22 cellular contexts compared by ENCODE assay signal in genomic region chr18:62702259-62702658, GRCh38. TPM values are rescaled to one million over a fixed set of nuclear protein-coding genes. Genes with fewer than 3 reads are reported as not detected.
DNase-seq lines count a peak whose midpoint lies in the region; ATAC-seq, FAIRE-seq and TF ChIP-seq lines count a peak whose summit lies in the region.
"Had no signal": no experiment of that assay in that cellular context is flagged by ENCODE, and none has a peak within 500 bp of the region (broad histone marks: within the 10 kb centered on the region; RNA-seq: fewer than 3 reads in every experiment).

No MANE protein-coding gene starts in this region.

- no peak for DNase-seq in HepG2 (ENCODE audit: low spot score)
- DNase-seq in right lobe of liver, result no peak
- peak; percentile 48 for DNase-seq in NB4 (ENCODE audit: low read depth)
- DNase-seq in bronchial epithelial cell (ENCODE audit: low read depth), result no peak
- DNase-seq: activated B cell treated with CpG ODN at 0.5 μM for 24 hours; activated CD4-positive, alpha-beta memory T cell treated with anti-CD3 and anti-CD28 coated beads for 36 hours; activated naive CD4-positive, alpha-beta T cell treated with Interleukin-2 at 50 U/mL for 16 hours; amniotic stem cell; C1 segment of cervical spinal cord; cortex of kidney; left ventricle myocardium superior; NCI-H1436; NCI-H526 treated with DMSO at 0.1 percent for 48 hours; nucleus accumbens; Right ventricle myocardium superior had no signal

- H3K4me3 ChIP-seq in HepG2 (replicated peaks in 1 of 3; ENCODE audit: insufficient read depth in 1 of 3, low read depth in 2 of 3, low read length in 3 of 3) (peak overlapping the region in 2 of 3 experiments; percentile 28 to 43; a peak in 2 of 6 replicates), right lobe of liver (no peak overlapping the region), NB4 (ENCODE audit: low read depth, low read length) (no peak overlapping the region), bronchial epithelial cell (ENCODE audit: low read depth, low read length) (no peak overlapping the region), gastroesophageal sphincter (no peak overlapping the region)
- H3K4me3 ChIP-seq: A549 had no signal

- peaks cover 0 to 4% of the 10 kb centered on the region in 2 experiments; a peak in 2 of 5 replicates for H3K27me3 ChIP-seq in HepG2 (ENCODE audit: control insufficient read depth in 1 of 2, insufficient read depth in 2 of 2, low read length in 2 of 2)
- no peaks in the 10 kb centered on the region for H3K27me3 ChIP-seq in right lobe of liver
- H3K27me3 ChIP-seq in bronchial epithelial cell (ENCODE audit: control insufficient read depth, insufficient read depth, low read length), result no peaks in the 10 kb centered on the region
- no peaks in the 10 kb centered on the region for H3K27me3 ChIP-seq in gastroesophageal sphincter

- TF ChIP-seq POLR2A in HepG2 (IDR thresholded peaks at IDR 0.05; ENCODE audit: insufficient read depth in 1 of 2, low read depth in 2 of 2, low read length in 2 of 2), result no peak
- TF ChIP-seq POLR2A in right lobe of liver (IDR thresholded peaks at IDR 0.05), result no peak
- no peak for TF ChIP-seq POLR2A in NB4 (IDR thresholded peaks at IDR 0.05; ENCODE audit: extremely low read depth, insufficient read length)
- no peak for TF ChIP-seq POLR2A in gastroesophageal sphincter (IDR thresholded peaks at IDR 0.05)

- H3K9ac ChIP-seq in HepG2 (ENCODE audit: insufficient read depth, low read depth, low read length), result peak overlapping the region; percentile 20; the same call in 1 of the 2 replicates

- ATAC-seq in HepG2 (peak; percentile 26), right lobe of liver (no peak), GM21423 (IDR thresholded peaks at IDR 0.05; ENCODE audit: unreplicated experiment) (no peak), GM21717 (IDR thresholded peaks at IDR 0.05; ENCODE audit: unreplicated experiment) (no peak), HG02623 (IDR thresholded peaks at IDR 0.05; ENCODE audit: unreplicated experiment) (no peak), gastroesophageal sphincter (no peak)
- ATAC-seq: A549, left ventricle myocardium superior had no signal

- H3K9me3 ChIP-seq in HepG2 (ENCODE audit: low read length) (no peaks in the 10 kb centered on the region), right lobe of liver (no peaks in the 10 kb centered on the region), gastroesophageal sphincter (no peaks in the 10 kb centered on the region)
- H3K9me3 ChIP-seq: A549 had no signal

- H3K79me2 ChIP-seq in HepG2 (ENCODE audit: insufficient read depth, low read length), result no peaks in the 10 kb centered on the region

- intact Hi-C loops in HepG2 (cut with micrococcal nuclease; ENCODE audit: unreplicated experiment), result no loop called here
- intact Hi-C loops in right lobe of liver (cut with DNase I), result no loop called here

- TF ChIP-seq EP300 in HepG2 (IDR thresholded peaks at IDR 0.05; ENCODE audit: low read depth in 2 of 2, low read length in 2 of 2) (no peak), HepG2 (CRISPR knock-in tag; IDR thresholded peaks at IDR 0.05; ENCODE audit: borderline replicate concordance) (no peak), gastroesophageal sphincter (IDR thresholded peaks at IDR 0.05) (no peak)

- no peak overlapping the region for H3K27ac ChIP-seq in HepG2 (ENCODE audit: extremely low read length, insufficient read depth, low read length)
- no peak overlapping the region for H3K27ac ChIP-seq in right lobe of liver
- no peak overlapping the region for H3K27ac ChIP-seq in gastroesophageal sphincter
- H3K27ac ChIP-seq: A549 had no signal

- WGBS in HepG2 (ENCODE audit: low lambda C conversion rate), result 41% methylated on average over 7 of the region's 9 CpGs
- WGBS in right lobe of liver (ENCODE audit: insufficient coverage, low coverage, low lambda C conversion rate, missing lambda C conversion rate), result 20% methylated on average over 2 of the region's 9 CpGs
- WGBS in gastroesophageal sphincter (ENCODE audit: low coverage in 1 of 2), 2 donors, result 57 to 70% methylated on average over 5 to 7 of the region's 9 CpGs

- H3K4me1 ChIP-seq in HepG2 (ENCODE audit: insufficient read depth, low read length), result peaks cover 17% of the 10 kb centered on the region
- H3K4me1 ChIP-seq in right lobe of liver, result peaks cover 0 to 5% (median 1%) of the 10 kb centered on the region in 4 donors
- no peaks in the 10 kb centered on the region for H3K4me1 ChIP-seq in gastroesophageal sphincter
- H3K4me1 ChIP-seq: A549 had no signal

- in situ Hi-C loops in HepG2 (cut with HindIII; ENCODE audit: extremely low pct_ligation_motif_present, low pct_unique_long_range_greater_than_20kb), result no loop called here

- no TSS peak for BruUV-seq in HepG2 (replicated peaks; lab: Mats Ljungman, UMichigan)

- H3K36me3 ChIP-seq in HepG2 (replicated peaks in 1 of 2; ENCODE audit: control insufficient read depth in 1 of 2, insufficient read depth in 2 of 2, low read length in 2 of 2) (no peaks in the 10 kb centered on the region), right lobe of liver (no peaks in the 10 kb centered on the region), bronchial epithelial cell (ENCODE audit: control insufficient read depth, insufficient read depth, low read length) (no peaks in the 10 kb centered on the region), gastroesophageal sphincter (no peaks in the 10 kb centered on the region)

- peak overlapping the region; percentile 70 for H3K4me2 ChIP-seq in HepG2 (ENCODE audit: low read depth, low read length)
- H3K4me2 ChIP-seq: A549 had no signal

- H2AFZ ChIP-seq in HepG2 (ENCODE audit: low read length), result peak overlapping the region; percentile 64

- H4K20me1 ChIP-seq in HepG2 (ENCODE audit: insufficient read depth, low read length), result no peaks in the 10 kb centered on the region

- POLR2A ChIA-PET in HepG2 (lab: Yijun Ruan, JAX), result interaction anchor here (1.2 kb wide), 1 partner anchor 13 kb away, joined by 3 read pairs; no protein-coding TSS in a partner anchor

- CTCF ChIA-PET in HepG2 (lab: Yijun Ruan, JAX; ENCODE audit: low intra/inter-chr PET ratio, low total read pairs), result no interaction called here

- FAIRE-seq in HepG2 (lab: Jason Lieb, UNC), result no peak
- peak; percentile 23 for FAIRE-seq in bronchial epithelial cell (lab: Jason Lieb, UNC)
- FAIRE-seq: A549, endometrium, urothelium cell line had no signal

- no peak for TF ChIP-seq RAD21 in HepG2 (CRISPR knock-in tag; IDR thresholded peaks at IDR 0.05)

- no peak for TF ChIP-seq CTCF in HepG2 (CRISPR knock-in tag; IDR thresholded peaks at IDR 0.05)
- no peak for TF ChIP-seq CTCF in right lobe of liver (IDR thresholded peaks at IDR 0.05)
- TF ChIP-seq CTCF in NB4 (IDR thresholded peaks at IDR 0.05; ENCODE audit: low read depth, low read length), result no peak
- TF ChIP-seq CTCF in bronchial epithelial cell (IDR thresholded peaks at IDR 0.05; ENCODE audit: insufficient read depth, low read length, severe bottlenecking), result no peak
- TF ChIP-seq CTCF in gastroesophageal sphincter (IDR thresholded peaks at IDR 0.05), result no peak

TF ChIP-seq in HepG2, 621 proteins besides CTCF, POLR2A, EP300 and RAD21:
- TF ChIP-seq ATF7-NPFF (CRISPR knock-in tag; IDR thresholded peaks at IDR 0.05; ENCODE audit: low read depth) (no peak), SALL1 (CRISPR knock-in tag; IDR thresholded peaks at IDR 0.05) (peak; percentile 27; the same call in 1 of the 2 replicates)
TF ChIP-seq in HepG2: peak in this region for 1.

RNA-seq across cellular contexts. Expression of gene PHLPP1, which starts 13.1 kb away (rescaled TPM):
- 18.5 and 19.8 TPM in 2 replicates for total RNA-seq in HepG2 (2016; rRNA removed; fragmentation: Illumina TruSeq; extraction: Trizol)
- total RNA-seq in HepG2 (2016; cell fraction: cytosol; rRNA removed; fragmentation: Illumina TruSeq; extraction: Trizol; ENCODE audit: low read depth), result 8.5 and 10.8 TPM in 2 replicates
- total RNA-seq in HepG2 (2016; cell fraction: insoluble cytoplasmic fraction; rRNA removed; fragmentation: Illumina TruSeq; extraction: Trizol), result 16.7 and 17.3 TPM in 2 replicates
- 8.5 and 10.8 TPM in 2 replicates for total RNA-seq in HepG2 (2016; cell fraction: membrane; rRNA removed; fragmentation: Illumina TruSeq; extraction: Trizol)
- 29.4 and 39.2 TPM in 2 replicates for total RNA-seq in HepG2 (2016; cell fraction: nucleus; rRNA removed; fragmentation: Illumina TruSeq; extraction: Trizol)
- 9.2 and 9.8 TPM in 2 replicates for polyA plus RNA-seq in HepG2 (2011; rRNA removed)
- polyA plus RNA-seq in HepG2 (2011; cell fraction: cytosol; rRNA removed), result 7.0 and 7.7 TPM in 2 replicates
- polyA plus RNA-seq in HepG2 (2011; cell fraction: nucleus; rRNA removed), result 11.5 and 13.7 TPM in 2 replicates
- polyA plus RNA-seq in HepG2 (2012), result 9.2 and 15.8 TPM in 2 replicates
- polyA plus RNA-seq in HepG2 (2016; cell fraction: cytosol; fragmentation: Illumina TruSeq; extraction: Trizol; ENCODE audit: low read depth), result 0.60 and 0.61 TPM in 2 replicates
- 13.0 and 17.3 TPM in 2 replicates for polyA plus RNA-seq in HepG2 (2016; cell fraction: insoluble cytoplasmic fraction; fragmentation: Illumina TruSeq; extraction: Trizol; ENCODE audit: low read depth)
- 2.3 and 2.5 TPM in 2 replicates for polyA plus RNA-seq in HepG2 (2016; cell fraction: membrane; fragmentation: Illumina TruSeq; extraction: Trizol; ENCODE audit: low read depth)
- polyA plus RNA-seq in HepG2 (2016; cell fraction: nucleus; fragmentation: Illumina TruSeq; extraction: Trizol; ENCODE audit: insufficient read depth, low read depth), result 17.6 and 19.5 TPM in 2 replicates
- 17.9 and 28.2 TPM in 2 replicates for polyA minus RNA-seq in HepG2 (2011; rRNA and poly(A)+ RNA removed; ENCODE audit: low replicate concordance)
- 24.3 and 29.5 TPM in 2 replicates for polyA minus RNA-seq in HepG2 (2011; cell fraction: cytosol; rRNA and poly(A)+ RNA removed)
- 61.7 and 84.3 TPM in 2 replicates for polyA minus RNA-seq in HepG2 (2011; cell fraction: nucleus; rRNA and poly(A)+ RNA removed)
- total RNA-seq in right lobe of liver, result 10 to 100 TPM in 5 of 6 experiments, 1 to 10 TPM in 1; 8.6 to 19.3 (median 17.0) TPM
- total RNA-seq in bronchial epithelial cell, result 3.4 and 5.6 TPM in 2 replicates
- total RNA-seq in gastroesophageal sphincter, result 10 to 100 TPM; 10.8 to 19.1 (median 16.3) TPM

Comparison
In these comparisons a context has a peak if more than half of its experiments do, and no peak if none do; other contexts are left out.
1. H3K4me3 ChIP-seq: peak in HepG2 (2 of 3); none in right lobe of liver (0 of 3), NB4 (single experiment), bronchial epithelial cell (single experiment) and gastroesophageal sphincter (0 of 2).